Comparison of ENCODE assay signal across 17 cellular contexts in the genomic region with DNA sequence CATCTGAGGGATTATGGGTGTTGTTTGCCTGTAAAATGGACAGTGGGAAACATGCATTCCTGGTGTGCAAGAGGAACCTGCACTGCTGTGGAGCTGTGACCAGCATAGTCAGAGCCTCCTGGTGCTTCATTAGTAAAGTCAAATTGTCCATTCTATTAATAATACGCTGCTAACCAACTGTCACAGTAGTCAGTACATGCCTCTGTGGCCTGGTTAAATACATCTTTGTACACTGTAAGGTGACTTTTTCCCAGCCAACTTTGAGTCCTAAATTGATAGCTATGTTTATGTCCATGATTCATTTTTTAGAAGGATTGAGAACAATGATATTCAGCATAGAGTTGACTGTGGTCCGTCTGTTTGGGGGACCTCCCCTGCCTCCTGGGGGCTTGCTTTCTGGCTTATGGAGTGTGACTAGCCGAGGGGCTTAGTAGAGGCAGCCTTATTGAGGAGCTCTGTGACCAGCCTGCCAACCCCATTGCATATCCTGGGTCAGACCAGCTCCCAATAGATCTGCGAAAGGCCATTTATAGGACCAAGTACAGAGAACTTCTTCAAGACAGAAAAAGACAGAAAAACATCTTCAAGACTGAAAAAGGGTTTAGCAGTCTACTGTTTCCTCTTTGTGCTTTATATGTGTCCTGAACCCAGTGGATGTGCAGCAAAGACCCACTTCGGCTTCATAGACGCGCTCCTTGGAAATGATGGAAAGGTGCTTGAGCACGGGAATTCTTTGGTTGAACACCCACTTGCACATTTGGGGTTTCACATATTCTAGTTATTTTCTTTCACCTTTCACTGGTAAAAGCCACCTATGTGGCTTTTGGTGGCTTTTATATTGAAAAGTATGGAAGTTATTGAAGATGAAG. TPM values are rescaled to one million over a fixed set of nuclear protein-coding genes. Genes with fewer than 3 reads are reported as not detected.
DNase-seq lines count a peak whose midpoint lies in the region; ATAC-seq, FAIRE-seq and TF ChIP-seq lines count a peak whose summit lies in the region.
"Had no signal": no experiment of that assay in that cellular context is flagged by ENCODE, and none has a peak within 500 bp of the region (broad histone marks: within the 10 kb centered on the region; RNA-seq: fewer than 3 reads in every experiment).

No MANE protein-coding gene starts in this region.

- peak overlapping the region; percentile 90 for H3K4me3 Mint-ChIP-seq in stimulated activated naive CD8-positive, alpha-beta T cell treated with anti-CD3 and anti-CD28 coated beads, Interleukin-15, Interleukin-2, amounts not matched to agents 100 ng/mL and 50 ng/mL, for 24 hours
- H3K4me3 Mint-ChIP-seq: GM23338 had no signal

- H3K27me3 Mint-ChIP-seq in stimulated activated naive CD8-positive, alpha-beta T cell treated with anti-CD3 and anti-CD28 coated beads, Interleukin-15, Interleukin-2, amounts not matched to agents 100 ng/mL and 50 ng/mL, for 24 hours: no peaks in the 10 kb centered on the region

- H3K4me2 ChIP-seq in OCI-LY3 (ENCODE audit: low read length) (peak overlapping the region; percentile 86), HepG2 (ENCODE audit: low read depth, low read length) (no peak overlapping the region)
- H3K4me2 ChIP-seq: GM23338 had no signal

- no peak for TF ChIP-seq RAD21 in HepG2 (CRISPR knock-in tag; IDR thresholded peaks at IDR 0.05)

- no peak for ATAC-seq in stimulated activated naive CD8-positive, alpha-beta T cell treated with anti-CD3 and anti-CD28 coated beads, Interleukin-15, Interleukin-2, amounts not matched to agents 100 U/mL and 50 U/mL, for 24 hours
- ATAC-seq in HepG2: no peak
- ATAC-seq: gastroesophageal sphincter, GM23338 had no signal

- H3K4me3 ChIP-seq in OCI-LY3 (ENCODE audit: low read length): peak overlapping the region; percentile 84
- peak overlapping the region; percentile 85 for H3K4me3 ChIP-seq in effector memory CD4-positive, alpha-beta T cell (ENCODE audit: insufficient read depth, low read depth, low read length, poor library complexity, severe bottlenecking)
- no peak overlapping the region for H3K4me3 ChIP-seq in kidney (ENCODE audit: low read length in 2 of 2)
- H3K4me3 ChIP-seq in brain microvascular endothelial cell (ENCODE audit: low read depth, low read length): no peak overlapping the region
- H3K4me3 ChIP-seq in esophagus muscularis mucosa: no peak overlapping the region
- H3K4me3 ChIP-seq in HepG2 (replicated peaks in 1 of 3; ENCODE audit: insufficient read depth in 1 of 3, low read depth in 2 of 3, low read length in 3 of 3): no peak overlapping the region
- H3K4me3 ChIP-seq: GM23338 had no signal

- H2AFZ ChIP-seq in OCI-LY3 (ENCODE audit: low read depth, low read length): no peak overlapping the region
- H2AFZ ChIP-seq in HepG2 (ENCODE audit: low read length): no peak overlapping the region
- H2AFZ ChIP-seq: GM23338 had no signal

- peaks cover 94% of the 10 kb centered on the region for H3K4me1 Mint-ChIP-seq in stimulated activated naive CD8-positive, alpha-beta T cell treated with anti-CD3 and anti-CD28 coated beads, Interleukin-15, Interleukin-2, amounts not matched to agents 100 ng/mL and 50 ng/mL, for 24 hours (ENCODE audit: low read depth)

- H4K20me1 ChIP-seq in OCI-LY3 (ENCODE audit: insufficient read depth, low read length): peaks cover 75% of the 10 kb centered on the region
- no peaks in the 10 kb centered on the region for H4K20me1 ChIP-seq in HepG2 (ENCODE audit: insufficient read depth, low read length)

- H3K4me1 ChIP-seq in OCI-LY3 (ENCODE audit: low read length) (peaks cover 88% of the 10 kb centered on the region), kidney (ENCODE audit: control insufficient read depth in 1 of 2, insufficient read depth in 1 of 2, low read depth in 1 of 2, low read length in 2 of 2) (peaks cover 0 to under 1% of the 10 kb centered on the region in 2 donors), esophagus muscularis mucosa (peaks cover 2 to 80% (median 75%) of the 10 kb centered on the region in 4 donors), HepG2 (ENCODE audit: insufficient read depth, low read length) (no peaks in the 10 kb centered on the region)
- H3K4me1 ChIP-seq in effector memory CD4-positive, alpha-beta T cell (ENCODE audit: control insufficient read depth, insufficient read depth, low read length, poor library complexity, severe bottlenecking): peaks cover 46% of the 10 kb centered on the region

- TF ChIP-seq CTCF in OCI-LY3 (IDR thresholded peaks at IDR 0.05; ENCODE audit: low read depth, low read length): no peak
- TF ChIP-seq CTCF in kidney (IDR thresholded peaks at IDR 0.05; ENCODE audit: borderline replicate concordance, extremely low read depth, insufficient read depth): no peak
- TF ChIP-seq CTCF in brain microvascular endothelial cell (IDR thresholded peaks at IDR 0.05; ENCODE audit: low read depth, low read length, missing control alignments): no peak
- TF ChIP-seq CTCF in esophagus muscularis mucosa (IDR thresholded peaks at IDR 0.05): no peak
- no peak for TF ChIP-seq CTCF in HepG2 (CRISPR knock-in tag; IDR thresholded peaks at IDR 0.05)

- peak overlapping the region; percentile 82 for H3K27ac Mint-ChIP-seq in stimulated activated naive CD8-positive, alpha-beta T cell treated with anti-CD3 and anti-CD28 coated beads, Interleukin-15, Interleukin-2, amounts not matched to agents 100 ng/mL and 50 ng/mL, for 24 hours
- H3K27ac Mint-ChIP-seq: GM23338 had no signal

- no peak for TF ChIP-seq EP300 in esophagus muscularis mucosa (IDR thresholded peaks at IDR 0.05)
- TF ChIP-seq EP300 in HepG2 (IDR thresholded peaks at IDR 0.05; ENCODE audit: low read depth in 2 of 2, low read length in 2 of 2): no peak
- TF ChIP-seq EP300 in HepG2 (CRISPR knock-in tag; IDR thresholded peaks at IDR 0.05; ENCODE audit: borderline replicate concordance): no peak

- 97% methylated on average over 8 of the region's 8 CpGs for WGBS in esophagus muscularis mucosa
- WGBS in HepG2 (ENCODE audit: low lambda C conversion rate): 98% methylated on average over 8 of the region's 8 CpGs

- peaks cover 75% of the 10 kb centered on the region for H3K36me3 Mint-ChIP-seq in stimulated activated naive CD8-positive, alpha-beta T cell treated with anti-CD3 and anti-CD28 coated beads, Interleukin-15, Interleukin-2, amounts not matched to agents 100 ng/mL and 50 ng/mL, for 24 hours (ENCODE audit: low read depth)

- H3K36me3 ChIP-seq in OCI-LY3 (replicated peaks; ENCODE audit: low read depth, low read length) (peaks cover 54% of the 10 kb centered on the region), kidney (ENCODE audit: control insufficient read depth in 1 of 2, insufficient read depth in 2 of 2, low read length in 2 of 2) (no peaks in the 10 kb centered on the region), brain microvascular endothelial cell (replicated peaks) (no peaks in the 10 kb centered on the region), esophagus muscularis mucosa (no peaks in the 10 kb centered on the region), HepG2 (replicated peaks in 1 of 2; ENCODE audit: control insufficient read depth in 1 of 2, insufficient read depth in 2 of 2, low read length in 2 of 2) (peaks cover 2 to 9% of the 10 kb centered on the region in 2 experiments; a peak in 4 of 5 replicates)
- peaks cover 20% of the 10 kb centered on the region for H3K36me3 ChIP-seq in effector memory CD4-positive, alpha-beta T cell (ENCODE audit: control insufficient read depth, insufficient read depth, low read length)
- H3K36me3 ChIP-seq: gastroesophageal sphincter had no signal

- FAIRE-seq in kidney (lab: Jason Lieb, UNC) (no peak), HepG2 (lab: Jason Lieb, UNC) (no peak)

- H3K9me3 ChIP-seq in OCI-LY3 (ENCODE audit: insufficient read depth, low read length): no peaks in the 10 kb centered on the region
- no peaks in the 10 kb centered on the region for H3K9me3 ChIP-seq in effector memory CD4-positive, alpha-beta T cell (ENCODE audit: control insufficient read depth, low read length)
- no peaks in the 10 kb centered on the region for H3K9me3 ChIP-seq in kidney (ENCODE audit: control insufficient read depth in 1 of 2, low read length in 2 of 2)
- no peaks in the 10 kb centered on the region for H3K9me3 ChIP-seq in esophagus muscularis mucosa
- no peaks in the 10 kb centered on the region for H3K9me3 ChIP-seq in HepG2 (ENCODE audit: low read length)
- H3K9me3 ChIP-seq: gastroesophageal sphincter had no signal

- POLR2A ChIA-PET in HepG2 (lab: Yijun Ruan, JAX): no interaction called here

- H3K27ac ChIP-seq in OCI-LY3 (ENCODE audit: low read length) (peak overlapping the region; percentile 35; the same call in 1 of the 2 replicates), kidney (ENCODE audit: low read depth in 2 of 2, low read length in 2 of 2) (no peak overlapping the region), brain microvascular endothelial cell (no peak overlapping the region), esophagus muscularis mucosa (replicated peaks in 1 of 4) (peak overlapping the region in 2 of 4 donors; percentile 59 to 76), HepG2 (ENCODE audit: extremely low read length, insufficient read depth, low read length) (no peak overlapping the region)
- peak overlapping the region; percentile 89 for H3K27ac ChIP-seq in effector memory CD4-positive, alpha-beta T cell (ENCODE audit: insufficient read depth, low read length, poor library complexity, severe bottlenecking)

- H3K27me3 ChIP-seq in OCI-LY3 (ENCODE audit: low read depth, low read length) (no peaks in the 10 kb centered on the region; the same call in 1 of the 2 replicates), brain microvascular endothelial cell (replicated peaks) (no peaks in the 10 kb centered on the region), esophagus muscularis mucosa (no peaks in the 10 kb centered on the region), HepG2 (ENCODE audit: control insufficient read depth in 1 of 2, insufficient read depth in 2 of 2, low read length in 2 of 2) (no peaks in the 10 kb centered on the region)
- no peaks in the 10 kb centered on the region for H3K27me3 ChIP-seq in effector memory CD4-positive, alpha-beta T cell (replicated peaks; ENCODE audit: control insufficient read depth, insufficient read depth, low read length, poor library complexity, severe bottlenecking)
- H3K27me3 ChIP-seq: gastroesophageal sphincter had no signal

- intact Hi-C loops in kidney (cut with DNase I) (no loop called here), esophagus muscularis mucosa (cut with DNase I) (no loop called here), HepG2 (cut with micrococcal nuclease; ENCODE audit: unreplicated experiment) (no loop called here)

- TF ChIP-seq POLR2A in esophagus muscularis mucosa (IDR thresholded peaks at IDR 0.05; ENCODE audit: low read depth) (no peak), HepG2 (IDR thresholded peaks at IDR 0.05; ENCODE audit: insufficient read depth in 1 of 2, low read depth in 2 of 2, low read length in 2 of 2) (no peak)

- no peak for DNase-seq in stimulated activated naive CD8-positive, alpha-beta T cell treated with anti-CD3 and anti-CD28 coated beads, Interleukin-15, Interleukin-2, amounts not matched to agents 100 U/mL and 50 U/mL, for 24 hours
- DNase-seq in effector memory CD4-positive, alpha-beta T cell: no peak
- DNase-seq in kidney (no peak), brain microvascular endothelial cell (no peak), esophagus muscularis mucosa (ENCODE audit: extremely low spot score) (no peak), HepG2 (ENCODE audit: low spot score) (no peak)
- DNase-seq: amniotic stem cell, cerebellar nuclear complex, NCI-H446 treated with DMSO at 0.1 percent for 48 hours, retina had no signal

- H3K9ac ChIP-seq in OCI-LY3 (ENCODE audit: low read length) (peak overlapping the region; percentile 79; the same call in 1 of the 2 replicates), kidney (ENCODE audit: low read length in 2 of 2) (no peak overlapping the region), HepG2 (ENCODE audit: insufficient read depth, low read depth, low read length) (no peak overlapping the region)

- in situ Hi-C loops in brain microvascular endothelial cell (cut with HindIII; ENCODE audit: low pct_ligation_motif_present, low sequenced_read_pairs) (no loop called here), HepG2 (cut with HindIII; ENCODE audit: extremely low pct_ligation_motif_present, low pct_unique_long_range_greater_than_20kb) (no loop called here)

- H3K79me2 ChIP-seq in OCI-LY3 (ENCODE audit: low read length): peaks cover 96% of the 10 kb centered on the region
- H3K79me2 ChIP-seq in HepG2 (ENCODE audit: insufficient read depth, low read length): no peaks in the 10 kb centered on the region

- CTCF ChIA-PET in HepG2 (lab: Yijun Ruan, JAX; ENCODE audit: low intra/inter-chr PET ratio, low total read pairs): no interaction called here

- BruUV-seq in HepG2 (replicated peaks; lab: Mats Ljungman, UMichigan): no TSS peak

- no peaks in the 10 kb centered on the region for H3K9me3 Mint-ChIP-seq in stimulated activated naive CD8-positive, alpha-beta T cell treated with anti-CD3 and anti-CD28 coated beads, Interleukin-15, Interleukin-2, amounts not matched to agents 100 ng/mL and 50 ng/mL, for 24 hours
- H3K9me3 Mint-ChIP-seq: GM23338 had no signal

RNA-seq across cellular contexts. Expression of a gene that starts 4.3 kb away (rescaled TPM):
- 11.8 TPM for total RNA-seq in kidney
- 1.7 TPM for polyA plus RNA-seq in kidney (ENCODE audit: insufficient read depth, low read depth, low replicate concordance)
- total RNA-seq in esophagus muscularis mucosa: 10 to 100 TPM; 11.9 to 32.1 (median 22.3) TPM
- not detected in 2 replicates for total RNA-seq in HepG2 (2016; rRNA removed; fragmentation: Illumina TruSeq; extraction: Trizol)
- total RNA-seq in HepG2 (2016; cell fraction: cytosol; rRNA removed; fragmentation: Illumina TruSeq; extraction: Trizol; ENCODE audit: low read depth): not detected in 2 replicates
- not detected in 2 replicates for total RNA-seq in HepG2 (2016; cell fraction: insoluble cytoplasmic fraction; rRNA removed; fragmentation: Illumina TruSeq; extraction: Trizol)
- total RNA-seq in HepG2 (2016; cell fraction: membrane; rRNA removed; fragmentation: Illumina TruSeq; extraction: Trizol): not detected in 2 replicates
- not detected in 2 replicates for total RNA-seq in HepG2 (2016; cell fraction: nucleus; rRNA removed; fragmentation: Illumina TruSeq; extraction: Trizol)
- polyA plus RNA-seq in HepG2 (2011; rRNA removed): not detected in 2 replicates
- not detected in 2 replicates for polyA plus RNA-seq in HepG2 (2011; cell fraction: cytosol; rRNA removed)
- polyA plus RNA-seq in HepG2 (2011; cell fraction: nucleus; rRNA removed): not detected in 2 replicates
- polyA plus RNA-seq in HepG2 (2012): 0.08 TPM in 1 of 2 replicates, not detected in the other
- polyA plus RNA-seq in HepG2 (2016; cell fraction: cytosol; fragmentation: Illumina TruSeq; extraction: Trizol; ENCODE audit: low read depth): not detected in 2 replicates
- not detected in 2 replicates for polyA plus RNA-seq in HepG2 (2016; cell fraction: insoluble cytoplasmic fraction; fragmentation: Illumina TruSeq; extraction: Trizol; ENCODE audit: low read depth)
- not detected in 2 replicates for polyA plus RNA-seq in HepG2 (2016; cell fraction: membrane; fragmentation: Illumina TruSeq; extraction: Trizol; ENCODE audit: low read depth)
- not detected in 2 replicates for polyA plus RNA-seq in HepG2 (2016; cell fraction: nucleus; fragmentation: Illumina TruSeq; extraction: Trizol; ENCODE audit: insufficient read depth, low read depth)
- polyA minus RNA-seq in HepG2 (2011; rRNA and poly(A)+ RNA removed; ENCODE audit: low replicate concordance): not detected in 2 replicates
- not detected in 2 replicates for polyA minus RNA-seq in HepG2 (2011; cell fraction: cytosol; rRNA and poly(A)+ RNA removed)
- polyA minus RNA-seq in HepG2 (2011; cell fraction: nucleus; rRNA and poly(A)+ RNA removed): 0.26 TPM in 1 of 2 replicates, not detected in the other
- total RNA-seq: GM23338, SK-MEL-5 had no signal

RNA-seq across cellular contexts. Expression of a gene that starts 44.7 kb away (rescaled TPM):
- total RNA-seq in kidney: 0.88 TPM
- not detected for polyA plus RNA-seq in kidney (ENCODE audit: insufficient read depth, low read depth, low replicate concordance)
- not detected for total RNA-seq in esophagus muscularis mucosa
- total RNA-seq in HepG2 (2016; rRNA removed; fragmentation: Illumina TruSeq; extraction: Trizol): not detected in 2 replicates
- not detected in 2 replicates for total RNA-seq in HepG2 (2016; cell fraction: cytosol; rRNA removed; fragmentation: Illumina TruSeq; extraction: Trizol; ENCODE audit: low read depth)
- not detected in 2 replicates for total RNA-seq in HepG2 (2016; cell fraction: insoluble cytoplasmic fraction; rRNA removed; fragmentation: Illumina TruSeq; extraction: Trizol)
- total RNA-seq in HepG2 (2016; cell fraction: membrane; rRNA removed; fragmentation: Illumina TruSeq; extraction: Trizol): not detected in 2 replicates
- total RNA-seq in HepG2 (2016; cell fraction: nucleus; rRNA removed; fragmentation: Illumina TruSeq; extraction: Trizol): not detected in 2 replicates
- not detected in 2 replicates for polyA plus RNA-seq in HepG2 (2011; rRNA removed)
- not detected in 2 replicates for polyA plus RNA-seq in HepG2 (2011; cell fraction: cytosol; rRNA removed)
- polyA plus RNA-seq in HepG2 (2011; cell fraction: nucleus; rRNA removed): not detected in 2 replicates
- 0.09 and 0.13 TPM in 2 replicates for polyA plus RNA-seq in HepG2 (2012)
- not detected in 2 replicates for polyA plus RNA-seq in HepG2 (2016; cell fraction: cytosol; fragmentation: Illumina TruSeq; extraction: Trizol; ENCODE audit: low read depth)
- polyA plus RNA-seq in HepG2 (2016; cell fraction: insoluble cytoplasmic fraction; fragmentation: Illumina TruSeq; extraction: Trizol; ENCODE audit: low read depth): not detected in 2 replicates
- polyA plus RNA-seq in HepG2 (2016; cell fraction: membrane; fragmentation: Illumina TruSeq; extraction: Trizol; ENCODE audit: low read depth): not detected in 2 replicates
- not detected in 2 replicates for polyA plus RNA-seq in HepG2 (2016; cell fraction: nucleus; fragmentation: Illumina TruSeq; extraction: Trizol; ENCODE audit: insufficient read depth, low read depth)
- polyA minus RNA-seq in HepG2 (2011; rRNA and poly(A)+ RNA removed; ENCODE audit: low replicate concordance): not detected in 2 replicates
- polyA minus RNA-seq in HepG2 (2011; cell fraction: cytosol; rRNA and poly(A)+ RNA removed): not detected in 2 replicates
- 0.26 TPM in 1 of 2 replicates, not detected in the other for polyA minus RNA-seq in HepG2 (2011; cell fraction: nucleus; rRNA and poly(A)+ RNA removed)
- total RNA-seq: gastroesophageal sphincter, GM23338, lung microvascular endothelial cell, temporal lobe had no signal

Comparison
In these comparisons a context has a peak if more than half of its experiments do, and no peak if none do; other contexts are left out.
1. H3K27ac ChIP-seq: peak in OCI-LY3 (single experiment) and effector memory CD4-positive, alpha-beta T cell (single experiment); none in kidney (0 of 2), brain microvascular endothelial cell (single experiment) and HepG2 (single experiment).
2. H3K4me3 ChIP-seq: peak in OCI-LY3 (single experiment) and effector memory CD4-positive, alpha-beta T cell (single experiment); none in kidney (0 of 2), brain microvascular endothelial cell (single experiment), esophagus muscularis mucosa (0 of 4) and HepG2 (0 of 3).
3. RNA of a gene that starts 4.3 kb away (total RNA-seq): 11.9 to 32.1 TPM in esophagus muscularis mucosa and 11.8 TPM in kidney (single experiment); not detected in HepG2; every median in the first group is over 10 times any median in the second.